In genomic region chr1:25904942-25905679, GRCh38 we compare ENCODE assay signal across 8 cellular contexts. TPM values are rescaled to one million over a fixed set of nuclear protein-coding genes. Genes with fewer than 3 reads are reported as not detected.
DNase-seq lines count a peak whose midpoint lies in the region; ATAC-seq and TF ChIP-seq lines count a peak whose summit lies in the region.

No MANE protein-coding gene starts in this region.

- peak overlapping the region; percentile 75 to 81 for H3K27ac Mint-ChIP-seq in T-cell

- POLR2A ChIA-PET in T-cell (lab: Charles Lee), result interaction anchor here (0.5 to 1.4 kb wide), 6 partner anchors 9 to 570 kb away, joined by 3 to 7 read pairs (median 3); no protein-coding TSS in a partner anchor

- peaks cover 15% of the 10 kb centered on the region for H3K36me3 Mint-ChIP-seq in T-cell

- H3K4me1 ChIP-seq in heart right ventricle, result peaks cover 9 to 44% (median 28%) of the 10 kb centered on the region in 9 donors
- peaks cover 4 to 31% (median 24%) of the 10 kb centered on the region in 4 donors for H3K4me1 ChIP-seq in upper lobe of left lung

- H3K27me3 Mint-ChIP-seq in T-cell, result no peaks in the 10 kb centered on the region

- peak; percentile 73 for ATAC-seq in HG02852 (IDR thresholded peaks at IDR 0.05; ENCODE audit: unreplicated experiment)
- peak; percentile 72 to 75 (median 74) for ATAC-seq in T-cell (replicated peaks in 1 of 4)
- peak; percentile 93 to 97 (median 96) for ATAC-seq in heart right ventricle
- peak; percentile 96 to 99 for ATAC-seq in upper lobe of left lung (ENCODE audit: low FRiP score in 2 of 2)

- DNase-seq in GM12864 (ENCODE audit: low read depth) (peak; percentile 73), NCI-H146 treated with DMSO at 0.1 percent for 48 hours (lab: John Stamatoyannopoulos, UW; ENCODE audit: unreplicated experiment) (peak; percentile 68), T-cell (peak; percentile 72 to 91 (median 85)), amniotic epithelial cell (ENCODE audit: low read depth) (peak; percentile 79), heart right ventricle (peak; percentile 95 to 96), posterior vena cava (ENCODE audit: low spot score) (peak; percentile 97), upper lobe of left lung (peak; percentile 95 to 98)

- no peak for TF ChIP-seq EP300 in upper lobe of left lung (IDR thresholded peaks at IDR 0.05)

- no peaks in the 10 kb centered on the region for H3K9me3 Mint-ChIP-seq in T-cell

- CTCF ChIA-PET in T-cell (lab: Charles Lee), result interaction anchor here (0.5 to 15.3 kb wide), 11 partner anchors 9 to 233 kb away, joined by 3 to 311 read pairs (median 5); partner anchors contain the start of gene PAFAH2 (in 2 of the 2)

- peak overlapping the region; percentile 89 for H3K4me3 ChIP-seq in GM12864 (ENCODE audit: low read depth, low read length)
- peak overlapping the region; percentile 53 to 82 (median 70) for H3K4me3 ChIP-seq in heart right ventricle
- H3K4me3 ChIP-seq in upper lobe of left lung, result peak overlapping the region; percentile 75 to 85 (median 84)

- intact Hi-C loops in heart right ventricle (cut with DNase I), result loop anchor here in 3 of 10 donors (2.0 to 5.0 kb wide), 2 partner anchors 82 to 94 kb away; partner anchors contain the start of gene PAFAH2 (in 2 of the 3)
- intact Hi-C loops in posterior vena cava (cut with DNase I), result no loop called here

- TF ChIP-seq CTCF in GM12864 (IDR thresholded peaks at IDR 0.05; ENCODE audit: low read depth, low read length, missing control alignments) (no peak), heart right ventricle (IDR thresholded peaks at IDR 0.05) (peak in 1 of 9 donors; percentile 15), upper lobe of left lung (IDR thresholded peaks at IDR 0.05) (no peak)

- H3K9me3 ChIP-seq in heart right ventricle (no peaks in the 10 kb centered on the region), upper lobe of left lung (no peaks in the 10 kb centered on the region)

- peak overlapping the region; percentile 86 to 91 (median 90) for H3K4me3 Mint-ChIP-seq in T-cell

- TF ChIP-seq POLR2A in upper lobe of left lung (IDR thresholded peaks at IDR 0.05), result no peak

- H3K36me3 ChIP-seq in heart right ventricle, result peaks cover 0 to 32% (median 6%) of the 10 kb centered on the region in 9 donors
- peaks cover 0 to 20% (median 0%) of the 10 kb centered on the region in 4 donors for H3K36me3 ChIP-seq in upper lobe of left lung

- H3K4me1 Mint-ChIP-seq in T-cell, result peaks cover 24 to 26% (median 25%) of the 10 kb centered on the region in 3 donors

- H3K27me3 ChIP-seq in heart right ventricle (no peaks in the 10 kb centered on the region), upper lobe of left lung (no peaks in the 10 kb centered on the region)

- WGBS in heart right ventricle, 2 donors, result 1 to 2% methylated on average over 29 to 34 of the region's 34 CpGs
- 1 to 2% methylated on average over 18 to 23 of the region's 34 CpGs for WGBS in upper lobe of left lung, 2 donors

- H3K27ac ChIP-seq in heart right ventricle, result peak overlapping the region in 9 of 10 donors; percentile 45 to 77 (median 69)
- peak overlapping the region; percentile 38 to 86 (median 60) for H3K27ac ChIP-seq in upper lobe of left lung

RNA-seq across cellular contexts. Expression of gene STMN1, which starts 1.1 kb away (rescaled TPM):
- total RNA-seq in T-cell, result 10 to 100 TPM; 28.4 to 54.2 (median 45.2) TPM
- total RNA-seq in heart right ventricle, result 10 to 100 TPM; 16.0 to 85.7 (median 48.7) TPM
- polyA plus RNA-seq in heart right ventricle, result 10 to 100 TPM; 16.2 to 49.9 TPM
- total RNA-seq in posterior vena cava, result 10 to 100 TPM; 19.1 to 24.8 TPM
- 100 to 1,000 TPM in 1 of 6 donors, 10 to 100 TPM in 5; 38.3 to 103 (median 52.2) TPM for total RNA-seq in upper lobe of left lung

RNA-seq across cellular contexts. Expression of gene PAQR7, which starts 29.6 kb away (rescaled TPM):
- total RNA-seq in T-cell (1 to 10 TPM; 1.9 to 3.8 (median 3.0) TPM), heart right ventricle (1 to 10 TPM; 1.2 to 3.8 (median 2.2) TPM), posterior vena cava (1 to 10 TPM; 5.9 to 7.1 TPM), upper lobe of left lung (1 to 10 TPM; 1.9 to 9.6 (median 7.0) TPM)
- 1 to 10 TPM; 1.2 to 1.4 TPM for polyA plus RNA-seq in heart right ventricle

RNA-seq across cellular contexts. Expression of gene AUNIP, which starts 45.9 kb away (rescaled TPM):
- under 1 TPM in 2 of 5 donors, not detected in 3; 0.20 to 0.35 TPM for total RNA-seq in T-cell
- total RNA-seq in heart right ventricle, result under 1 TPM in 2 of 10 donors, not detected in 8; 0.21 to 0.25 TPM
- polyA plus RNA-seq in heart right ventricle, result under 1 TPM in 1 of 2 donors, not detected in 1; 0.04 TPM
- total RNA-seq in posterior vena cava, result not detected
- total RNA-seq in upper lobe of left lung, result 1 to 10 TPM in 1 of 6 donors, under 1 TPM in 2, not detected in 3; 0.43 to 1.1 (median 0.74) TPM

Comparison
In these comparisons a context has a peak if more than half of its experiments do, and no peak if none do; other contexts are left out.
1. Peak in every context shown above with its lines: DNase-seq, ATAC-seq, H3K4me3 ChIP-seq and H3K27ac ChIP-seq.